Comparison of ENCODE assay signal across 11 cellular contexts in genomic region chr15:91692596-91692995, GRCh38.
"Had no signal": no experiment of that assay in that cellular context is flagged by ENCODE, and none has a peak within 500 bp of the region (broad histone marks: within the 10 kb centered on the region; RNA-seq: fewer than 3 reads in every experiment).

No MANE protein-coding gene starts in this region.

- H3K4me1 ChIP-seq: HAP-1 had no signal

- ATAC-seq: GM23338, HCT116 had no signal

- H3K4me3 ChIP-seq: GM23248, GM23338, HAP-1 had no signal

- H3K36me3 ChIP-seq: HAP-1 had no signal

- H3K9ac ChIP-seq: GM23248 had no signal

- FAIRE-seq: H1, H54 had no signal

- H3K9me3 ChIP-seq: HAP-1 had no signal

- H3K27ac ChIP-seq: GM23248 had no signal

- DNase-seq: GM23248, GOT3, H7, H9, HCEC 1CT, HFFc6 had no signal
